ENCODE assay signal across 21 cellular contexts in genomic region chr20:53718142-53718481, GRCh38.
DNase-seq lines count a peak whose midpoint lies in the region; FAIRE-seq and TF ChIP-seq lines count a peak whose summit lies in the region.
"Had no signal": no experiment of that assay in that cellular context is flagged by ENCODE, and none has a peak within 500 bp of the region (broad histone marks: within the 10 kb centered on the region; RNA-seq: fewer than 3 reads in every experiment).

No MANE protein-coding gene starts in this region.

- H3K4me3 ChIP-seq in H1 (ENCODE audit: extremely low read depth in 1 of 4, insufficient read depth in 2 of 4, low read depth in 3 of 4, low read length in 4 of 4) (no peak overlapping the region), smooth muscle cell (no peak overlapping the region)
- H3K4me3 ChIP-seq: gastroesophageal sphincter, left ventricle myocardium inferior had no signal

- H3K4me1 ChIP-seq in H1 (replicated peaks in 1 of 4; ENCODE audit: control insufficient read depth in 3 of 4, insufficient read depth in 4 of 4, low read length in 3 of 4) (peaks cover 4 to 7% (median 5%) of the 10 kb centered on the region in 4 experiments), smooth muscle cell (ENCODE audit: low read depth) (no peaks in the 10 kb centered on the region)
- H3K4me1 ChIP-seq: gastroesophageal sphincter, left ventricle myocardium inferior had no signal

- H2AFZ ChIP-seq in H1 (ENCODE audit: low read length) (peak overlapping the region; percentile 83; the same call in 1 of the 2 replicates), smooth muscle cell (ENCODE audit: low read depth) (peak overlapping the region; percentile 60)

- no peaks in the 10 kb centered on the region for H3K9me3 ChIP-seq in H1 (ENCODE audit: insufficient read depth in 2 of 2, low read depth in 1 of 2, low read length in 1 of 2)
- H3K9me3 ChIP-seq in smooth muscle cell (replicated peaks; ENCODE audit: low read depth): no peaks in the 10 kb centered on the region
- H3K9me3 ChIP-seq: gastroesophageal sphincter, left ventricle myocardium inferior had no signal

- no peak overlapping the region for H4K5ac ChIP-seq in H1 (ENCODE audit: insufficient read length, low read depth, low read length)

- H4K91ac ChIP-seq in H1 (replicated peaks; ENCODE audit: insufficient read length, low read length): no peak overlapping the region

- DNase-seq in NCI-H2227 (lab: John Stamatoyannopoulos, UW; ENCODE audit: unreplicated experiment): peak; percentile 15
- no peak for DNase-seq in NCI-H2227 treated with DMSO at 0.1 percent for 48 hours (lab: John Stamatoyannopoulos, UW)
- peak; percentile 97 for DNase-seq in NCI-H524 (lab: John Stamatoyannopoulos, UW)
- DNase-seq in H1 (ENCODE audit: low read depth in 1 of 2, low spot score in 2 of 2): no peak
- no peak for DNase-seq in smooth muscle cell (lab: John Stamatoyannopoulos, UW; ENCODE audit: unreplicated experiment)
- no peak for DNase-seq in NOMO-1 treated with dmso at 0.1 percent for 144 hours (lab: John Stamatoyannopoulos, UW; ENCODE audit: unreplicated experiment)
- no peak for DNase-seq in stimulated activated CD4-positive, alpha-beta T cell treated with anti-CD3 and anti-CD28 coated beads, Interleukin-2, amount 100 ng/mL, for 24 hours
- no peak for DNase-seq in activated T-cell treated with anti-CD3 and anti-CD28 coated beads, Interleukin-2, amount 50 U/mL, for 48 hours
- DNase-seq: activated naive CD4-positive, alpha-beta T cell treated with anti-CD3 and anti-CD28 coated beads, Interleukin-2, amount 50 U/mL, for 16 hours; dermis blood vessel endothelial cell; DND-41; left ventricle myocardium inferior; midbrain; natural killer cell; NCI-H1694 treated with DMSO at 0.1 percent for 48 hours; NCI-H446; substantia nigra had no signal

- H3K14ac ChIP-seq in H1 (ENCODE audit: insufficient read length): no peak overlapping the region

- H3K18ac ChIP-seq in H1 (ENCODE audit: extremely low read depth, low read length): no peak overlapping the region; the same call in 1 of the 2 replicates

- no peak for TF ChIP-seq POLR2A in H1 (IDR thresholded peaks at IDR 0.05; ENCODE audit: control extremely low read depth in 1 of 2, low read depth in 2 of 2, low read length in 2 of 2)

- POLR2A ChIA-PET in H1 (lab: Charles Lee; ENCODE audit: partially characterized antibody): no interaction called here

- TF ChIP-seq EP300 in H1 (IDR thresholded peaks at IDR 0.05; ENCODE audit: borderline replicate concordance in 1 of 2, low read depth in 2 of 2, low read length in 2 of 2): no peak

- no peak overlapping the region for H3K27ac ChIP-seq in H1 (ENCODE audit: low read depth, low read length)
- no peak overlapping the region for H3K27ac ChIP-seq in smooth muscle cell (ENCODE audit: low read depth)
- H3K27ac ChIP-seq: gastroesophageal sphincter, left ventricle myocardium inferior had no signal

- H3K56ac ChIP-seq in H1 (replicated peaks; ENCODE audit: insufficient read length, low read depth, low read length): no peak overlapping the region

- no peaks in the 10 kb centered on the region for H3K36me3 ChIP-seq in H1 (ENCODE audit: control insufficient read depth in 2 of 4, insufficient read depth in 4 of 4, low read length in 3 of 4)
- H3K36me3 ChIP-seq in smooth muscle cell (ENCODE audit: low read depth): no peaks in the 10 kb centered on the region
- H3K36me3 ChIP-seq: gastroesophageal sphincter, left ventricle myocardium inferior had no signal

- H2BK20ac ChIP-seq in H1 (ENCODE audit: low read length): no peak overlapping the region

- no peak overlapping the region for H2AK5ac ChIP-seq in H1 (ENCODE audit: low read depth, low read length)

- H3K4me2 ChIP-seq in H1 (ENCODE audit: insufficient read depth in 1 of 2, low read depth in 2 of 2, low read length in 2 of 2): no peak overlapping the region
- H3K4me2 ChIP-seq in smooth muscle cell: no peak overlapping the region

- no peak overlapping the region for H3K4ac ChIP-seq in H1 (replicated peaks; ENCODE audit: insufficient read length, low read depth, low read length)

- H3K23me2 ChIP-seq in H1 (ENCODE audit: low read depth, low read length): no peaks in the 10 kb centered on the region

- H2BK12ac ChIP-seq in H1 (ENCODE audit: low read depth, low read length): no peak overlapping the region

- no peaks in the 10 kb centered on the region for H3K27me3 ChIP-seq in H1 (replicated peaks in 1 of 4; ENCODE audit: control insufficient read depth in 3 of 4, extremely low read depth in 1 of 4, insufficient read depth in 3 of 4, low read length in 3 of 4)
- no peaks in the 10 kb centered on the region for H3K27me3 ChIP-seq in smooth muscle cell (ENCODE audit: low read depth)
- H3K27me3 ChIP-seq: gastroesophageal sphincter had no signal

- no peaks in the 10 kb centered on the region for H3K79me2 ChIP-seq in H1 (ENCODE audit: control insufficient read depth in 1 of 2, insufficient read depth in 2 of 2, low read length in 2 of 2)
- H3K79me2 ChIP-seq in smooth muscle cell (ENCODE audit: low read depth): no peaks in the 10 kb centered on the region

- WGBS in H1 (ENCODE audit: extremely low coverage in 1 of 2, insufficient coverage in 1 of 2, insufficient read length in 1 of 2, insufficient replicate concordance in 2 of 2, low coverage in 1 of 2, low lambda C conversion rate in 2 of 2, missing lambda C conversion rate in 1 of 2), 2 experiments: 84% methylated on average over 6 of the region's 6 CpGs; no CpG with 5 or more reads in 1 of the 2 experiments
- WGBS in smooth muscle cell (ENCODE audit: low lambda C conversion rate): 41% methylated on average over 6 of the region's 6 CpGs

- no peaks in the 10 kb centered on the region for H4K20me1 ChIP-seq in H1 (replicated peaks in 1 of 2; ENCODE audit: control insufficient read depth in 1 of 2, insufficient read depth in 2 of 2, low read length in 2 of 2)
- no peaks in the 10 kb centered on the region for H4K20me1 ChIP-seq in smooth muscle cell (ENCODE audit: low read depth)

- H3K23ac ChIP-seq in H1 (ENCODE audit: insufficient read length): no peak overlapping the region

- H2BK120ac ChIP-seq in H1 (replicated peaks; ENCODE audit: low read depth, low read length): no peak overlapping the region

- FAIRE-seq in H1 (lab: Jason Lieb, UNC): no peak
- FAIRE-seq: endometrium, H54, urothelium cell line had no signal

- no peak for TF ChIP-seq RAD21 in H1 (IDR thresholded peaks at IDR 0.05 in 1 of 2, conservative IDR thresholded peaks at IDR 0.05 in 1 of 2; ENCODE audit: low read depth in 2 of 2, low read length in 2 of 2)

- H3F3A ChIP-seq in smooth muscle cell (ENCODE audit: low read depth): no peaks in the 10 kb centered on the region

- CTCF ChIA-PET in H1 (lab: Charles Lee; ENCODE audit: partially characterized antibody): interaction anchor here (0.9 kb wide), 1 partner anchor 140 kb away, joined by 3 read pairs; no protein-coding TSS in a partner anchor

- H3K79me1 ChIP-seq in H1 (ENCODE audit: low read depth, low read length): no peaks in the 10 kb centered on the region

- H3K9ac ChIP-seq in H1 (replicated peaks in 1 of 4; ENCODE audit: extremely low read depth in 1 of 4, low read depth in 3 of 4, low read length in 3 of 4) (no peak overlapping the region), smooth muscle cell (ENCODE audit: low read depth) (no peak overlapping the region)

- H2BK5ac ChIP-seq in H1 (ENCODE audit: low read depth, low read length): no peak overlapping the region

- TF ChIP-seq CTCF in H1 (IDR thresholded peaks at IDR 0.05; ENCODE audit: control extremely low read depth in 1 of 3, insufficient read depth in 1 of 3, low read depth in 1 of 3, low read length in 3 of 3) (no peak), smooth muscle cell (IDR thresholded peaks at IDR 0.05; ENCODE audit: borderline replicate concordance, insufficient read depth, poor library complexity, severe bottlenecking) (no peak)

- H4K8ac ChIP-seq in H1 (ENCODE audit: extremely low read depth, insufficient read depth, low read length): no peak overlapping the region

- H2BK15ac ChIP-seq in H1 (ENCODE audit: low read length): no peak overlapping the region

TF ChIP-seq in H1, 55 proteins besides CTCF, POLR2A, EP300 and RAD21:
- TF ChIP-seq CTBP2 (IDR thresholded peaks at IDR 0.05; ENCODE audit: borderline replicate concordance, insufficient read depth, insufficient read length, low read length): no peak
- no peak for TF ChIP-seq TEAD4 (IDR thresholded peaks at IDR 0.05; ENCODE audit: low read depth, low read length)
- no peak for TF ChIP-seq POLR2AphosphoS5 (IDR thresholded peaks at IDR 0.05; ENCODE audit: low read depth, low read length)
- no peak for TF ChIP-seq RBBP5 (IDR thresholded peaks at IDR 0.05; ENCODE audit: borderline replicate concordance, low read depth, low read length)
- no peak for TF ChIP-seq SIN3A (conservative IDR thresholded peaks at IDR 0.05 in 1 of 2, IDR thresholded peaks at IDR 0.05 in 1 of 2; ENCODE audit: low read depth in 1 of 2, low read length in 2 of 2)
- TF ChIP-seq FOSL1 (IDR thresholded peaks at IDR 0.05; ENCODE audit: insufficient read depth, low read depth, low read length): no peak
- TF ChIP-seq BRCA1 (IDR thresholded peaks at IDR 0.05; ENCODE audit: low read depth, low read length): no peak
- no peak for TF ChIP-seq CHD1 (IDR thresholded peaks at IDR 0.05; ENCODE audit: low read depth, low read length)
- TF ChIP-seq ASH2L (IDR thresholded peaks at IDR 0.05; ENCODE audit: low read length): no peak
- no peak for TF ChIP-seq YY1 (IDR thresholded peaks at IDR 0.05; ENCODE audit: low read depth, low read length)
- no peak for TF ChIP-seq BACH1 (IDR thresholded peaks at IDR 0.05; ENCODE audit: low read length)
- no peak for TF ChIP-seq HDAC2 (IDR thresholded peaks at IDR 0.05; ENCODE audit: borderline replicate concordance in 1 of 2, low read depth in 2 of 2, low read length in 2 of 2)
- TF ChIP-seq JUND (IDR thresholded peaks at IDR 0.05; ENCODE audit: low read length): no peak
- TF ChIP-seq NANOG (IDR thresholded peaks at IDR 0.05; ENCODE audit: insufficient read depth, low read depth, low read length, poor library complexity, severe bottlenecking): no peak
- TF ChIP-seq GTF2F1 (IDR thresholded peaks at IDR 0.05; ENCODE audit: borderline replicate concordance, low read depth, low read length): no peak
- TF ChIP-seq BCL11A (IDR thresholded peaks at IDR 0.05; ENCODE audit: low read depth in 2 of 2, low read length in 2 of 2): no peak
TF ChIP-seq in H1: peak in this region for 0.

Comparison
In these comparisons a context has a peak if more than half of its experiments do, and no peak if none do; other contexts are left out.
1. DNase-seq: peak in NCI-H2227 (single experiment) and NCI-H524 (2 of 2); none in NCI-H2227 treated with DMSO at 0.1 percent for 48 hours (single experiment), H1 (0 of 2), smooth muscle cell (single experiment), NOMO-1 treated with dmso at 0.1 percent for 144 hours (single experiment), stimulated activated CD4-positive, alpha-beta T cell treated with anti-CD3 and anti-CD28 coated beads, Interleukin-2, amount 100 ng/mL, for 24 hours (0 of 2) and activated T-cell treated with anti-CD3 and anti-CD28 coated beads, Interleukin-2, amount 50 U/mL, for 48 hours (0 of 2).